Comparison of ENCODE assay signal across 22 cellular contexts in the genomic region with DNA sequence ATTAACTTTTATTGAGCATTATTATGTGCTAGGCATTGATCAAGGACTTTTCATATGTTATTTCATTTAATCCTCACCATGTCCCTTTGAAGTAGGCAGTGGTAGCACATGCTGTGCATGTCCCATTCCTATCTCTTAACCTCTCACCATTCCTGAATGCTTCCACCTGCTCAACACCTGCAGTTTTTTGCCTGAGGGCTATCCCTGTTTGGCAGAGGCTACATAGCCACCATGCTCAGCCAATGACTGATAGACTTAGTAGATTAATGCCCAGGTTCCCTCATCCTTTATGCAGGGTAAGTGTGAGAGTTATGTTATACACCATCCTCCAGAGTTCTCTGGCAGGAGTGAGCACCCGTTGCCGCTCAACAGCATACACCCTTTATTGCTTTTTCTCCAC.
A peak's percentile ranks its signal among the peaks of the same experiment; 100 is the strongest.
DNase-seq lines count a peak whose midpoint lies in the region; TF ChIP-seq lines count a peak whose summit lies in the region.
"Had no signal": no experiment of that assay in that cellular context is flagged by ENCODE, and none has a peak within 500 bp of the region (broad histone marks: within the 10 kb centered on the region; RNA-seq: fewer than 3 reads in every experiment).

No MANE protein-coding gene starts in this region.

- no peaks in the 10 kb centered on the region for H3K9me2 ChIP-seq in PC-9 (ENCODE audit: insufficient read depth)

- no peaks in the 10 kb centered on the region for H3K4me1 ChIP-seq in PC-9 (replicated peaks; ENCODE audit: insufficient read depth)
- no peaks in the 10 kb centered on the region for H3K4me1 ChIP-seq in effector memory CD4-positive, alpha-beta T cell (ENCODE audit: control insufficient read depth, insufficient read depth, low read length, poor library complexity, severe bottlenecking)

- H3K79me2 ChIP-seq in PC-9 (ENCODE audit: low read depth), result no peaks in the 10 kb centered on the region

- no peak overlapping the region for H2AFZ ChIP-seq in PC-9
- H2AFZ ChIP-seq: GM23338 had no signal

- DNase-seq in NCI-H748 (lab: John Stamatoyannopoulos, UW; ENCODE audit: unreplicated experiment), result peak; percentile 40
- no peak for DNase-seq in NCI-H748 treated with DMSO at 0.1 percent for 48 hours (lab: John Stamatoyannopoulos, UW)
- peak; percentile 27 for DNase-seq in NCI-H1417 treated with DMSO at 0.1 percent for 48 hours (lab: John Stamatoyannopoulos, UW)
- peak; percentile 53 for DNase-seq in NCI-H69 (lab: John Stamatoyannopoulos, UW)
- DNase-seq in PC-9, result no peak
- no peak for DNase-seq in GM10248 (ENCODE audit: extremely low spot score)
- no peak for DNase-seq in effector memory CD4-positive, alpha-beta T cell
- DNase-seq: ACHN, GF-D8, Kasumi-1, MG63, NCI-H1048, NCI-H2029, NCI-H446 treated with DMSO at 0.1 percent for 48 hours, NCI-H774, PC-3, SIG-M5, T-cell had no signal

- intact Hi-C loops in PC-9 (cut with micrococcal nuclease; ENCODE audit: unreplicated experiment), result no loop called here

- POLR2A ChIA-PET in PC-9 (lab: Charles Lee; ENCODE audit: unreplicated experiment) (no interaction called here), GM10248 (lab: Yijun Ruan, JAX) (no interaction called here)

- CTCF ChIA-PET in PC-9 (lab: Charles Lee), result no interaction called here
- CTCF ChIA-PET in GM10248 (lab: Yijun Ruan, JAX), result no interaction called here

- H3K36me3 ChIP-seq in PC-9 (ENCODE audit: low read depth), result no peaks in the 10 kb centered on the region
- no peaks in the 10 kb centered on the region for H3K36me3 ChIP-seq in effector memory CD4-positive, alpha-beta T cell (ENCODE audit: control insufficient read depth, insufficient read depth, low read length)
- H3K36me3 ChIP-seq: MG63 had no signal

- H3K4me2 ChIP-seq in PC-9, result no peak overlapping the region
- H3K4me2 ChIP-seq: GM23338 had no signal

- H4K20me1 ChIP-seq in PC-9 (ENCODE audit: insufficient read depth), result no peaks in the 10 kb centered on the region

- no peaks in the 10 kb centered on the region for H3K9me3 ChIP-seq in PC-9 (ENCODE audit: insufficient read depth, low read depth)
- H3K9me3 ChIP-seq in effector memory CD4-positive, alpha-beta T cell (ENCODE audit: control insufficient read depth, low read length), result no peaks in the 10 kb centered on the region
- H3K9me3 ChIP-seq: MG63 had no signal

- no peaks in the 10 kb centered on the region for H3F3A ChIP-seq in PC-9 (ENCODE audit: insufficient read depth, low read depth)

- no peak overlapping the region for H3K4me3 ChIP-seq in PC-9
- no peak overlapping the region for H3K4me3 ChIP-seq in effector memory CD4-positive, alpha-beta T cell (ENCODE audit: insufficient read depth, low read depth, low read length, poor library complexity, severe bottlenecking)
- H3K4me3 ChIP-seq: GM12878, GM23338, MG63 had no signal

- H3K27me3 ChIP-seq in PC-9 (ENCODE audit: insufficient read depth, low read depth), result no peaks in the 10 kb centered on the region
- no peaks in the 10 kb centered on the region for H3K27me3 ChIP-seq in effector memory CD4-positive, alpha-beta T cell (replicated peaks; ENCODE audit: control insufficient read depth, insufficient read depth, low read length, poor library complexity, severe bottlenecking)
- H3K27me3 ChIP-seq: MG63 had no signal

- BruUV-seq in PC-9 (replicated peaks; lab: Mats Ljungman, UMichigan), result no TSS peak

- H3K27ac ChIP-seq in PC-9, result no peak overlapping the region
- H3K27ac ChIP-seq in effector memory CD4-positive, alpha-beta T cell (ENCODE audit: insufficient read depth, low read length, poor library complexity, severe bottlenecking), result no peak overlapping the region
- H3K27ac ChIP-seq: C4-2B, RWPE1 had no signal

- TF ChIP-seq CTCF in PC-9 (conservative IDR thresholded peaks at IDR 0.05), result no peak
- no peak for TF ChIP-seq CTCF in GM10248 (IDR thresholded peaks at IDR 0.05; ENCODE audit: control extremely low read depth, extremely low read depth, low read depth, missing control alignments)

Comparison
In these comparisons a context has a peak if more than half of its experiments do, and no peak if none do; other contexts are left out.
1. DNase-seq: peak in NCI-H748 (single experiment), NCI-H1417 treated with DMSO at 0.1 percent for 48 hours (single experiment) and NCI-H69 (single experiment); none in NCI-H748 treated with DMSO at 0.1 percent for 48 hours (single experiment), PC-9 (0 of 2), GM10248 (single experiment) and effector memory CD4-positive, alpha-beta T cell (0 of 3).